1 cellular context compared by ENCODE assay signal in the genomic region with DNA sequence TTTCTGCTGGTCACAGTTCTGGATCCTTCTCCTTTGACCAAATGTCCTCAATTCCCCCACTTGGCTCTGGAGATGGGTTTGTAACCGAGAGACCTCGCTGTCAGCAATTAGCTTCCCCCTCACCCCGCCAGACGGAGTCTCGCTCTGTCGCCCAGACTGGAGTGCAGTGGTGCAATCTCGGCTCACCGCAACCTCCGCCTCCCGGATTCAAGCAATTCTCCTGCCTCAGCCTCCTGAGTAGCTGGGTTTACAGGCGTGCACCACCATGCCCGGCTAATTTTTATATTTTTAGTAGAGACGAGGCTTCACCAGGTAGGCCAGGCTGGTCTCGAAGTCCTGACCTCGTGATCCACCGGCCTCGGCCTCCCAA.
TF ChIP-seq lines count a peak whose summit lies in the region.

No MANE protein-coding gene starts in this region.

TF ChIP-seq in HepG2, 621 proteins besides CTCF, POLR2A, EP300 and RAD21:
- TF ChIP-seq ZNF234 (CRISPR knock-in tag; conservative IDR thresholded peaks at IDR 0.05) (0 out of 2 replicates have a peak, but pooled peaks have one; percentile 4), ZNF460 (CRISPR knock-in tag; IDR thresholded peaks at IDR 0.05; ENCODE audit: borderline replicate concordance) (0 out of 2 replicates have a peak, but pooled peaks have one; percentile 69), ZNF441 (CRISPR knock-in tag; IDR thresholded peaks at IDR 0.05; ENCODE audit: borderline replicate concordance) (peak; percentile 98), ZNF678 (CRISPR knock-in tag; IDR thresholded peaks at IDR 0.05) (0 out of 2 replicates have a peak, but pooled peaks have one; percentile 11), ZSCAN21 (CRISPR knock-in tag; IDR thresholded peaks at IDR 0.05; ENCODE audit: borderline replicate concordance) (0 out of 2 replicates have a peak, but pooled peaks have one; percentile 6), MTF2 (CRISPR knock-in tag; IDR thresholded peaks at IDR 0.05; ENCODE audit: borderline replicate concordance) (0 out of 2 replicates have a peak, but pooled peaks have one; percentile 3), ZNF850 (CRISPR knock-in tag; conservative IDR thresholded peaks at IDR 0.05) (0 out of 2 replicates have a peak, but pooled peaks have one; percentile 3), CEBPG (CRISPR knock-in tag; IDR thresholded peaks at IDR 0.05) (0 out of 2 replicates have a peak, but pooled peaks have one; percentile 28), NAIF1 (CRISPR knock-in tag; IDR thresholded peaks at IDR 0.05; ENCODE audit: borderline replicate concordance) (0 out of 2 replicates have a peak, but pooled peaks have one; percentile 5), ZBTB38 (CRISPR knock-in tag; IDR thresholded peaks at IDR 0.05) (0 out of 2 replicates have a peak, but pooled peaks have one; percentile 4)
- TF ChIP-seq, protein P1, sequence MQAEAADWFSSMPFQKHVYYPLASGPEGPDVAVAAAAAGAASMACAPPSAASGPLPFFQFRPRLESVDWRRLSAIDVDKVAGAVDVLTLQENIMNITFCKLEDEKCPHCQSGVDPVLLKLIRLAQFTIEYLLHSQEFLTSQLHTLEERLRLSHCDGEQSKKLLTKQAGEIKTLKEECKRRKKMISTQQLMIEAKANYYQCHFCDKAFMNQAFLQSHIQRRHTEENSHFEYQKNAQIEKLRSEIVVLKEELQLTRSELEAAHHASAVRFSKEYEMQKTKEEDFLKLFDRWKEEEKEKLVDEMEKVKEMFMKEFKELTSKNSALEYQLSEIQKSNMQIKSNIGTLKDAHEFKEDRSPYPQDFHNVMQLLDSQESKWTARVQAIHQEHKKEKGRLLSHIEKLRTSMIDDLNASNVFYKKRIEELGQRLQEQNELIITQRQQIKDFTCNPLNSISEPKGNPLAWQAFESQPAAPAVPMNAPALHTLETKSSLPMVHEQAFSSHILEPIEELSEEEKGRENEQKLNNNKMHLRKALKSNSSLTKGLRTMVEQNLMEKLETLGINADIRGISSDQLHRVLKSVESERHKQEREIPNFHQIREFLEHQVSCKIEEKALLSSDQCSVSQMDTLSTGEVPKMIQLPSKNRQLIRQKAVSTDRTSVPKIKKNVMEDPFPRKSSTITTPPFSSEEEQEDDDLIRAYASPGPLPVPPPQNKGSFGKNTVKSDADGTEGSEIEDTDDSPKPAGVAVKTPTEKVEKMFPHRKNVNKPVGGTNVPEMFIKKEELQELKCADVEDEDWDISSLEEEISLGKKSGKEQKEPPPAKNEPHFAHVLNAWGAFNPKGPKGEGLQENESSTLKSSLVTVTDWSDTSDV (CRISPR knock-in tag; IDR thresholded peaks at IDR 0.05): 0 out of 2 replicates have a peak, but pooled peaks have one; percentile 4
- TF ChIP-seq, protein P2, sequence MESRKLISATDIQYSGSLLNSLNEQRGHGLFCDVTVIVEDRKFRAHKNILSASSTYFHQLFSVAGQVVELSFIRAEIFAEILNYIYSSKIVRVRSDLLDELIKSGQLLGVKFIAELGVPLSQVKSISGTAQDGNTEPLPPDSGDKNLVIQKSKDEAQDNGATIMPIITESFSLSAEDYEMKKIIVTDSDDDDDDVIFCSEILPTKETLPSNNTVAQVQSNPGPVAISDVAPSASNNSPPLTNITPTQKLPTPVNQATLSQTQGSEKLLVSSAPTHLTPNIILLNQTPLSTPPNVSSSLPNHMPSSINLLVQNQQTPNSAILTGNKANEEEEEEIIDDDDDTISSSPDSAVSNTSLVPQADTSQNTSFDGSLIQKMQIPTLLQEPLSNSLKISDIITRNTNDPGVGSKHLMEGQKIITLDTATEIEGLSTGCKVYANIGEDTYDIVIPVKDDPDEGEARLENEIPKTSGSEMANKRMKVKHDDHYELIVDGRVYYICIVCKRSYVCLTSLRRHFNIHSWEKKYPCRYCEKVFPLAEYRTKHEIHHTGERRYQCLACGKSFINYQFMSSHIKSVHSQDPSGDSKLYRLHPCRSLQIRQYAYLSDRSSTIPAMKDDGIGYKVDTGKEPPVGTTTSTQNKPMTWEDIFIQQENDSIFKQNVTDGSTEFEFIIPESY (CRISPR knock-in tag; IDR thresholded peaks at IDR 0.05): peak; percentile 60; the same call in 1 of the 2 replicates
TF ChIP-seq in HepG2: peak in this region for 12; not testable (repeated sequence) for 609.
